18 cellular contexts compared by ENCODE assay signal in the genomic region with DNA sequence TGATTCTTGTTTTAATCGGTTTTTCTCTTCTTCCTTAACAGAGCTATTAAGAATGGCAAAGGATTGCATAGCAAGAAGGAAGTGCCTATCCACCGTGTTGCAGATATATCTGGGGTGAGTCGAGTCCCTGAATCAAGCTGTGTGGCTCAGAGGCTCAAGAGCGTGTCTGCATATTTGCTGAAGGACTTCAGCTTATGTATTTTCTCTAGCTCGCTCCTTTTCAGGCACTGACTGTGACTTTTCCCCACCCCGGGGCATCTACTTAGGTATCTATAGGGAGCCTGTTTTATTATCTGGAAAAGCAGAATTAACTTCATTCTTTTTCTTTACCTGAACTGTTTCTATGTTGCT.
A peak's percentile ranks its signal among the peaks of the same experiment; 100 is the strongest.
DNase-seq lines count a peak whose midpoint lies in the region; ATAC-seq lines count a peak whose summit lies in the region.
"Had no signal": no experiment of that assay in that cellular context is flagged by ENCODE, and none has a peak within 500 bp of the region (broad histone marks: within the 10 kb centered on the region; RNA-seq: fewer than 3 reads in every experiment).

No MANE protein-coding gene starts in this region.

- POLR2A ChIA-PET in activated CD8-positive, alpha-beta T cell treated with anti-CD3 and anti-CD28 coated beads, Interleukin-2, amount 10 ng/mL, durations not matched to agents 7 days and 5 days (lab: Charles Lee), result no interaction called here

- peaks cover 59% of the 10 kb centered on the region for H3K4me1 Mint-ChIP-seq in stimulated activated naive CD8-positive, alpha-beta T cell treated with anti-CD3 and anti-CD28 coated beads, Interleukin-15, Interleukin-2, amounts not matched to agents 100 ng/mL and 50 ng/mL, for 24 hours (ENCODE audit: low read depth)
- H3K4me1 Mint-ChIP-seq in activated CD8-positive, alpha-beta T cell treated with anti-CD3 and anti-CD28 coated beads, Interleukin-2, amount 10 ng/mL, durations not matched to agents 7 days and 5 days (ENCODE audit: low read depth), result peaks cover 61% of the 10 kb centered on the region

- H3K27me3 Mint-ChIP-seq in stimulated activated naive CD8-positive, alpha-beta T cell treated with anti-CD3 and anti-CD28 coated beads, Interleukin-15, Interleukin-2, amounts not matched to agents 100 ng/mL and 50 ng/mL, for 24 hours, result no peaks in the 10 kb centered on the region
- H3K27me3 Mint-ChIP-seq in activated CD8-positive, alpha-beta T cell treated with anti-CD3 and anti-CD28 coated beads, Interleukin-2, amount 10 ng/mL, durations not matched to agents 7 days and 5 days (ENCODE audit: low read depth), result no peaks in the 10 kb centered on the region
- H3K27me3 Mint-ChIP-seq: activated naive CD8-positive, alpha-beta T cell; central memory CD8-positive, alpha-beta T cell had no signal

- H3K27ac Mint-ChIP-seq in stimulated activated naive CD8-positive, alpha-beta T cell treated with anti-CD3 and anti-CD28 coated beads, Interleukin-15, Interleukin-2, amounts not matched to agents 100 ng/mL and 50 ng/mL, for 24 hours, result peak overlapping the region; percentile 77
- peak overlapping the region; percentile 54 for H3K27ac Mint-ChIP-seq in activated CD8-positive, alpha-beta T cell treated with anti-CD3 and anti-CD28 coated beads, Interleukin-2, amount 10 ng/mL, durations not matched to agents 7 days and 5 days
- H3K27ac Mint-ChIP-seq: activated naive CD8-positive, alpha-beta T cell; mesothelial cell of epicardium had no signal

- CTCF ChIA-PET in activated CD8-positive, alpha-beta T cell treated with anti-CD3 and anti-CD28 coated beads, Interleukin-2, amount 10 ng/mL, durations not matched to agents 7 days and 5 days (lab: Charles Lee), result interaction anchor here (1.2 to 3.4 kb wide), 3 partner anchors 9 to 137 kb away, joined by 3 to 13 read pairs (median 3); no protein-coding TSS in a partner anchor

- H3K9me3 Mint-ChIP-seq in stimulated activated naive CD8-positive, alpha-beta T cell treated with anti-CD3 and anti-CD28 coated beads, Interleukin-15, Interleukin-2, amounts not matched to agents 100 ng/mL and 50 ng/mL, for 24 hours, result no peaks in the 10 kb centered on the region
- H3K9me3 Mint-ChIP-seq in activated CD8-positive, alpha-beta T cell treated with anti-CD3 and anti-CD28 coated beads, Interleukin-2, amount 10 ng/mL, durations not matched to agents 7 days and 5 days (ENCODE audit: insufficient read depth), result no peaks in the 10 kb centered on the region
- H3K9me3 Mint-ChIP-seq: central memory CD8-positive, alpha-beta T cell; mesothelial cell of epicardium had no signal

- no peak overlapping the region for H3K4me3 Mint-ChIP-seq in stimulated activated naive CD8-positive, alpha-beta T cell treated with anti-CD3 and anti-CD28 coated beads, Interleukin-15, Interleukin-2, amounts not matched to agents 100 ng/mL and 50 ng/mL, for 24 hours
- H3K4me3 Mint-ChIP-seq in activated CD8-positive, alpha-beta T cell treated with anti-CD3 and anti-CD28 coated beads, Interleukin-2, amount 10 ng/mL, durations not matched to agents 7 days and 5 days, result no peak overlapping the region
- H3K4me3 Mint-ChIP-seq: activated naive CD8-positive, alpha-beta T cell; central memory CD8-positive, alpha-beta T cell; mesothelial cell of epicardium had no signal

- DNase-seq in stimulated activated naive CD8-positive, alpha-beta T cell treated with anti-CD3 and anti-CD28 coated beads, Interleukin-15, Interleukin-2, amounts not matched to agents 100 U/mL and 50 U/mL, for 24 hours, result no peak
- DNase-seq in activated CD8-positive, alpha-beta T cell treated with anti-CD3 and anti-CD28 coated beads, Interleukin-2, amount 10 ng/mL, durations not matched to agents 7 days and 5 days, result no peak
- DNase-seq in islet precursor cell (peak; percentile 67), NCI-H2107 treated with DMSO at 0.1 percent for 48 hours (lab: John Stamatoyannopoulos, UW; ENCODE audit: unreplicated experiment) (no peak), GM19240 (ENCODE audit: insufficient read length, low spot score) (no peak), GF-D8 (lab: John Stamatoyannopoulos, UW) (no peak)
- DNase-seq: activated CD4-positive, CD25-positive, alpha-beta regulatory T cell; activated CD8-positive, alpha-beta memory T cell treated with anti-CD3 and anti-CD28 coated beads, Interleukin-2, amount 50 U/mL, for 4 hours; foreskin melanocyte; NCI-H1694 treated with DMSO at 0.1 percent for 48 hours; NCI-H526; occipital lobe; Peyer's patch had no signal

- no peak for ATAC-seq in stimulated activated naive CD8-positive, alpha-beta T cell treated with anti-CD3 and anti-CD28 coated beads, Interleukin-15, Interleukin-2, amounts not matched to agents 100 U/mL and 50 U/mL, for 24 hours
- no peak for ATAC-seq in activated CD8-positive, alpha-beta T cell treated with anti-CD3 and anti-CD28 coated beads, Interleukin-2, amount 10 ng/mL, durations not matched to agents 7 days and 5 days
- ATAC-seq in HG03378 (IDR thresholded peaks at IDR 0.05; ENCODE audit: unreplicated experiment), result no peak

- H3K36me3 Mint-ChIP-seq in stimulated activated naive CD8-positive, alpha-beta T cell treated with anti-CD3 and anti-CD28 coated beads, Interleukin-15, Interleukin-2, amounts not matched to agents 100 ng/mL and 50 ng/mL, for 24 hours (ENCODE audit: low read depth), result peaks cover 65% of the 10 kb centered on the region
- peaks cover 16% of the 10 kb centered on the region for H3K36me3 Mint-ChIP-seq in activated CD8-positive, alpha-beta T cell treated with anti-CD3 and anti-CD28 coated beads, Interleukin-2, amount 10 ng/mL, durations not matched to agents 7 days and 5 days (ENCODE audit: low read depth)
- H3K36me3 Mint-ChIP-seq: mesothelial cell of epicardium had no signal
